ENCODE assay signal across 1 cellular context in the genomic region with DNA sequence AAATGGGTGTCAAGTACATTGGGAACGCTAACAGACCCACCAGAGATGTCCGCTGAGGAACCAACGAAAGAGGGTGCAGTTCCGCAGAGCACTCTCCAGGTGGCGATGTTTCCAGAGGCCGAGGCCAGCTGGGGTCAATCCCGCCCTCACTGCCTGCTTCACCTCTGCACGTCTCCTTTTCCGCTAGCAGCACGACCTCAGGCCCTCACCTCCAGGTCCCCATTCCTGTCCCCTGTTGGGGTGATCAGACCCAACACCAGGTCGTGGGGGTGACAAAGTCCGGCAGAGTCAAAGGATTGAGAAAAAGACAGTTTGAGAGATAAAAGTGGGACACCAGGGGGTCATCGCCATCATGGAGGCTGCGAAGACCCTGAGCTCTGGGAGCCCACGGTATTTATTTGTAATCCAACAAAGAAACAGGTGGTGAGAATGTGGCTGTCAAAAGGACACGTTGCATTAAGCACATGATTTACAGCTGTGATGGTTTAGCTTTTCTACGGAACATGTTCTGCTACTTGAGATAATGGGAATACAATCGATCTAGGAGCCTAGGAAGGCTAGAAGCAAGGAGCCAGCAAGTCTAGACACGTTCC.
TF ChIP-seq lines count a peak whose summit lies in the region.

No MANE protein-coding gene starts in this region.

TF ChIP-seq in HepG2, 621 proteins besides CTCF, POLR2A, EP300 and RAD21 (continued from another document and continues in another):
- TF ChIP-seq, protein P1, sequence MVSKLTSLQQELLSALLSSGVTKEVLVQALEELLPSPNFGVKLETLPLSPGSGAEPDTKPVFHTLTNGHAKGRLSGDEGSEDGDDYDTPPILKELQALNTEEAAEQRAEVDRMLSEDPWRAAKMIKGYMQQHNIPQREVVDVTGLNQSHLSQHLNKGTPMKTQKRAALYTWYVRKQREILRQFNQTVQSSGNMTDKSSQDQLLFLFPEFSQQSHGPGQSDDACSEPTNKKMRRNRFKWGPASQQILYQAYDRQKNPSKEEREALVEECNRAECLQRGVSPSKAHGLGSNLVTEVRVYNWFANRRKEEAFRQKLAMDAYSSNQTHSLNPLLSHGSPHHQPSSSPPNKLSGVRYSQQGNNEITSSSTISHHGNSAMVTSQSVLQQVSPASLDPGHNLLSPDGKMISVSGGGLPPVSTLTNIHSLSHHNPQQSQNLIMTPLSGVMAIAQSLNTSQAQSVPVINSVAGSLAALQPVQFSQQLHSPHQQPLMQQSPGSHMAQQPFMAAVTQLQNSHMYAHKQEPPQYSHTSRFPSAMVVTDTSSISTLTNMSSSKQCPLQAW (CRISPR knock-in tag; IDR thresholded peaks at IDR 0.05) = no peak
- TF ChIP-seq ZNF354B (CRISPR knock-in tag; IDR thresholded peaks at IDR 0.05) (0 out of 2 replicates have a peak, but pooled peaks have one; percentile 25), JUND (CRISPR knock-in tag; IDR thresholded peaks at IDR 0.05) (no peak), SMARCC2 (IDR thresholded peaks at IDR 0.05) (no peak), SPEN (CRISPR knock-in tag; IDR thresholded peaks at IDR 0.05; ENCODE audit: low read depth) (0 out of 2 replicates have a peak, but pooled peaks have one; percentile 24), CBFB (CRISPR knock-in tag; IDR thresholded peaks at IDR 0.05) (0 out of 2 replicates have a peak, but pooled peaks have one; percentile 28), U2AF2 (IDR thresholded peaks at IDR 0.05; ENCODE audit: low read depth, low read length) (no peak), SMC3 (IDR thresholded peaks at IDR 0.05; ENCODE audit: low read length) (peak; percentile 70), ZNF17 (CRISPR knock-in tag; IDR thresholded peaks at IDR 0.05) (no peak), MAFG (CRISPR knock-in tag; IDR thresholded peaks at IDR 0.05) (no peak), ZZZ3 (CRISPR knock-in tag; IDR thresholded peaks at IDR 0.05; ENCODE audit: borderline replicate concordance) (no peak), ZEB1 (IDR thresholded peaks at IDR 0.05; ENCODE audit: insufficient replicate concordance, low read depth) (no peak), POGZ (CRISPR knock-in tag; IDR thresholded peaks at IDR 0.05) (no peak), ZNF124 (CRISPR knock-in tag; IDR thresholded peaks at IDR 0.05) (no peak), ZNF652 (CRISPR knock-in tag; IDR thresholded peaks at IDR 0.05; ENCODE audit: borderline replicate concordance, low read depth) (no peak), MED13 (CRISPR knock-in tag; IDR thresholded peaks at IDR 0.05) (no peak), ZNF672 (CRISPR knock-in tag; IDR thresholded peaks at IDR 0.05) (no peak), FOXP1 (IDR thresholded peaks at IDR 0.05) (no peak), FOXP1 (CRISPR knock-in tag; IDR thresholded peaks at IDR 0.05) (no peak), ZNF205 (CRISPR knock-in tag; IDR thresholded peaks at IDR 0.05) (no peak), SATB2 (CRISPR knock-in tag; IDR thresholded peaks at IDR 0.05) (no peak), GTF2F1 (IDR thresholded peaks at IDR 0.05; ENCODE audit: low read length) (no peak), TOPORS (CRISPR knock-in tag; IDR thresholded peaks at IDR 0.05) (no peak), KAT7 (CRISPR knock-in tag; IDR thresholded peaks at IDR 0.05; ENCODE audit: borderline replicate concordance) (no peak), SP140L (CRISPR knock-in tag; IDR thresholded peaks at IDR 0.05; ENCODE audit: borderline replicate concordance) (no peak), TAF1 (CRISPR knock-in tag; IDR thresholded peaks at IDR 0.05) (no peak), ZNF224 (CRISPR knock-in tag; IDR thresholded peaks at IDR 0.05) (no peak), ZNF629 (CRISPR knock-in tag; conservative IDR thresholded peaks at IDR 0.05) (no peak)
- TF ChIP-seq, protein P2, sequence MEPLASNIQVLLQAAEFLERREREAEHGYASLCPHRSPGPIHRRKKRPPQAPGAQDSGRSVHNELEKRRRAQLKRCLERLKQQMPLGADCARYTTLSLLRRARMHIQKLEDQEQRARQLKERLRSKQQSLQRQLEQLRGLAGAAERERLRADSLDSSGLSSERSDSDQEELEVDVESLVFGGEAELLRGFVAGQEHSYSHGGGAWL (CRISPR knock-in tag; IDR thresholded peaks at IDR 0.05) = no peak; the same call in 1 of the 2 replicates
- TF ChIP-seq, protein P3, sequence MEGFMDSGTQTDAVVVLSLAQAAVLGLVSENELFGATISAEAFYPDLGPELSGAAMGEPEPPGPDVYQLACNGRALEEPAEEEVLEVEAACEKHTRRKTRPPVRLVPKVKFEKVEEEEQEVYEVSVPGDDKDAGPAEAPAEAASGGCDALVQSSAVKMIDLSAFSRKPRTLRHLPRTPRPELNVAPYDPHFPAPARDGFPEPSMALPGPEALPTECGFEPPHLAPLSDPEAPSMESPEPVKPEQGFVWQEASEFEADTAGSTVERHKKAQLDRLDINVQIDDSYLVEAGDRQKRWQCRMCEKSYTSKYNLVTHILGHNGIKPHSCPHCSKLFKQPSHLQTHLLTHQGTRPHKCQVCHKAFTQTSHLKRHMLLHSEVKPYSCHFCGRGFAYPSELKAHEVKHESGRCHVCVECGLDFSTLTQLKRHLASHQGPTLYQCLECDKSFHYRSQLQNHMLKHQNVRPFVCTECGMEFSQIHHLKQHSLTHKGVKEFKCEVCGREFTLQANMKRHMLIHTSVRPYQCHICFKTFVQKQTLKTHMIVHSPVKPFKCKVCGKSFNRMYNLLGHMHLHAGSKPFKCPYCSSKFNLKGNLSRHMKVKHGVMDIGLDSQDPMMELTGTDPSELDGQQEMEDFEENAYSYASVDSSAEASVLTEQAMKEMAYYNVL (CRISPR knock-in tag; IDR thresholded peaks at IDR 0.05; ENCODE audit: borderline replicate concordance) = no peak
- TF ChIP-seq, protein P4, sequence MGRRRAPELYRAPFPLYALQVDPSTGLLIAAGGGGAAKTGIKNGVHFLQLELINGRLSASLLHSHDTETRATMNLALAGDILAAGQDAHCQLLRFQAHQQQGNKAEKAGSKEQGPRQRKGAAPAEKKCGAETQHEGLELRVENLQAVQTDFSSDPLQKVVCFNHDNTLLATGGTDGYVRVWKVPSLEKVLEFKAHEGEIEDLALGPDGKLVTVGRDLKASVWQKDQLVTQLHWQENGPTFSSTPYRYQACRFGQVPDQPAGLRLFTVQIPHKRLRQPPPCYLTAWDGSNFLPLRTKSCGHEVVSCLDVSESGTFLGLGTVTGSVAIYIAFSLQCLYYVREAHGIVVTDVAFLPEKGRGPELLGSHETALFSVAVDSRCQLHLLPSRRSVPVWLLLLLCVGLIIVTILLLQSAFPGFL (CRISPR knock-in tag; IDR thresholded peaks at IDR 0.05) = no peak
- TF ChIP-seq, protein P5, sequence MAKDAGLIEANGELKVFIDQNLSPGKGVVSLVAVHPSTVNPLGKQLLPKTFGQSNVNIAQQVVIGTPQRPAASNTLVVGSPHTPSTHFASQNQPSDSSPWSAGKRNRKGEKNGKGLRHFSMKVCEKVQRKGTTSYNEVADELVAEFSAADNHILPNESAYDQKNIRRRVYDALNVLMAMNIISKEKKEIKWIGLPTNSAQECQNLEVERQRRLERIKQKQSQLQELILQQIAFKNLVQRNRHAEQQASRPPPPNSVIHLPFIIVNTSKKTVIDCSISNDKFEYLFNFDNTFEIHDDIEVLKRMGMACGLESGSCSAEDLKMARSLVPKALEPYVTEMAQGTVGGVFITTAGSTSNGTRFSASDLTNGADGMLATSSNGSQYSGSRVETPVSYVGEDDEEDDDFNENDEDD (CRISPR knock-in tag; IDR thresholded peaks at IDR 0.05; ENCODE audit: borderline replicate concordance) = peak; percentile 66; the same call in 1 of the 2 replicates
- TF ChIP-seq, protein P6, sequence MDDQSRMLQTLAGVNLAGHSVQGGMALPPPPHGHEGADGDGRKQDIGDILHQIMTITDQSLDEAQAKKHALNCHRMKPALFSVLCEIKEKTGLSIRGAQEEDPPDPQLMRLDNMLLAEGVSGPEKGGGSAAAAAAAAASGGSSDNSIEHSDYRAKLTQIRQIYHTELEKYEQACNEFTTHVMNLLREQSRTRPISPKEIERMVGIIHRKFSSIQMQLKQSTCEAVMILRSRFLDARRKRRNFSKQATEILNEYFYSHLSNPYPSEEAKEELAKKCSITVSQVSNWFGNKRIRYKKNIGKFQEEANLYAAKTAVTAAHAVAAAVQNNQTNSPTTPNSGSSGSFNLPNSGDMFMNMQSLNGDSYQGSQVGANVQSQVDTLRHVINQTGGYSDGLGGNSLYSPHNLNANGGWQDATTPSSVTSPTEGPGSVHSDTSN (CRISPR knock-in tag; IDR thresholded peaks at IDR 0.05; ENCODE audit: borderline replicate concordance) = no peak
- TF ChIP-seq, protein P7, sequence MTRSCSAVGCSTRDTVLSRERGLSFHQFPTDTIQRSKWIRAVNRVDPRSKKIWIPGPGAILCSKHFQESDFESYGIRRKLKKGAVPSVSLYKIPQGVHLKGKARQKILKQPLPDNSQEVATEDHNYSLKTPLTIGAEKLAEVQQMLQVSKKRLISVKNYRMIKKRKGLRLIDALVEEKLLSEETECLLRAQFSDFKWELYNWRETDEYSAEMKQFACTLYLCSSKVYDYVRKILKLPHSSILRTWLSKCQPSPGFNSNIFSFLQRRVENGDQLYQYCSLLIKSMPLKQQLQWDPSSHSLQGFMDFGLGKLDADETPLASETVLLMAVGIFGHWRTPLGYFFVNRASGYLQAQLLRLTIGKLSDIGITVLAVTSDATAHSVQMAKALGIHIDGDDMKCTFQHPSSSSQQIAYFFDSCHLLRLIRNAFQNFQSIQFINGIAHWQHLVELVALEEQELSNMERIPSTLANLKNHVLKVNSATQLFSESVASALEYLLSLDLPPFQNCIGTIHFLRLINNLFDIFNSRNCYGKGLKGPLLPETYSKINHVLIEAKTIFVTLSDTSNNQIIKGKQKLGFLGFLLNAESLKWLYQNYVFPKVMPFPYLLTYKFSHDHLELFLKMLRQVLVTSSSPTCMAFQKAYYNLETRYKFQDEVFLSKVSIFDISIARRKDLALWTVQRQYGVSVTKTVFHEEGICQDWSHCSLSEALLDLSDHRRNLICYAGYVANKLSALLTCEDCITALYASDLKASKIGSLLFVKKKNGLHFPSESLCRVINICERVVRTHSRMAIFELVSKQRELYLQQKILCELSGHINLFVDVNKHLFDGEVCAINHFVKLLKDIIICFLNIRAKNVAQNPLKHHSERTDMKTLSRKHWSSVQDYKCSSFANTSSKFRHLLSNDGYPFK (CRISPR knock-in tag; IDR thresholded peaks at IDR 0.05; ENCODE audit: borderline replicate concordance) = no peak
- TF ChIP-seq, protein P8, sequence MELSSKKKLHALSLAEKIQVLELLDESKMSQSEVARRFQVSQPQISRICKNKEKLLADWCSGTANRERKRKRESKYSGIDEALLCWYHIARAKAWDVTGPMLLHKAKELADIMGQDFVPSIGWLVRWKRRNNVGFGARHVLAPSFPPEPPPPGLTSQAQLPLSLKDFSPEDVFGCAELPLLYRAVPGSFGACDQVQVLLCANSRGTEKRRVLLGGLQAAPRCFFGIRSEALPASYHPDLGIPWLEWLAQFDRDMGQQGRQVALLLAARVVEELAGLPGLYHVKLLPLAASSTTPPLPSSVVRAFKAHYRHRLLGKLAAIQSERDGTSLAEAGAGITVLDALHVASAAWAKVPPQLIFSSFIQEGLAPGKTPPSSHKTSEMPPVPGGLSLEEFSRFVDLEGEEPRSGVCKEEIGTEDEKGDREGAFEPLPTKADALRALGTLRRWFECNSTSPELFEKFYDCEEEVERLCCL (CRISPR knock-in tag; IDR thresholded peaks at IDR 0.05; ENCODE audit: borderline replicate concordance) = no peak
- TF ChIP-seq, protein P9, sequence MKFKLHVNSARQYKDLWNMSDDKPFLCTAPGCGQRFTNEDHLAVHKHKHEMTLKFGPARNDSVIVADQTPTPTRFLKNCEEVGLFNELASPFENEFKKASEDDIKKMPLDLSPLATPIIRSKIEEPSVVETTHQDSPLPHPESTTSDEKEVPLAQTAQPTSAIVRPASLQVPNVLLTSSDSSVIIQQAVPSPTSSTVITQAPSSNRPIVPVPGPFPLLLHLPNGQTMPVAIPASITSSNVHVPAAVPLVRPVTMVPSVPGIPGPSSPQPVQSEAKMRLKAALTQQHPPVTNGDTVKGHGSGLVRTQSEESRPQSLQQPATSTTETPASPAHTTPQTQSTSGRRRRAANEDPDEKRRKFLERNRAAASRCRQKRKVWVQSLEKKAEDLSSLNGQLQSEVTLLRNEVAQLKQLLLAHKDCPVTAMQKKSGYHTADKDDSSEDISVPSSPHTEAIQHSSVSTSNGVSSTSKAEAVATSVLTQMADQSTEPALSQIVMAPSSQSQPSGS (CRISPR knock-in tag; IDR thresholded peaks at IDR 0.05) = 0 out of 2 replicates have a peak, but pooled peaks have one; percentile 36
- TF ChIP-seq, protein P10, sequence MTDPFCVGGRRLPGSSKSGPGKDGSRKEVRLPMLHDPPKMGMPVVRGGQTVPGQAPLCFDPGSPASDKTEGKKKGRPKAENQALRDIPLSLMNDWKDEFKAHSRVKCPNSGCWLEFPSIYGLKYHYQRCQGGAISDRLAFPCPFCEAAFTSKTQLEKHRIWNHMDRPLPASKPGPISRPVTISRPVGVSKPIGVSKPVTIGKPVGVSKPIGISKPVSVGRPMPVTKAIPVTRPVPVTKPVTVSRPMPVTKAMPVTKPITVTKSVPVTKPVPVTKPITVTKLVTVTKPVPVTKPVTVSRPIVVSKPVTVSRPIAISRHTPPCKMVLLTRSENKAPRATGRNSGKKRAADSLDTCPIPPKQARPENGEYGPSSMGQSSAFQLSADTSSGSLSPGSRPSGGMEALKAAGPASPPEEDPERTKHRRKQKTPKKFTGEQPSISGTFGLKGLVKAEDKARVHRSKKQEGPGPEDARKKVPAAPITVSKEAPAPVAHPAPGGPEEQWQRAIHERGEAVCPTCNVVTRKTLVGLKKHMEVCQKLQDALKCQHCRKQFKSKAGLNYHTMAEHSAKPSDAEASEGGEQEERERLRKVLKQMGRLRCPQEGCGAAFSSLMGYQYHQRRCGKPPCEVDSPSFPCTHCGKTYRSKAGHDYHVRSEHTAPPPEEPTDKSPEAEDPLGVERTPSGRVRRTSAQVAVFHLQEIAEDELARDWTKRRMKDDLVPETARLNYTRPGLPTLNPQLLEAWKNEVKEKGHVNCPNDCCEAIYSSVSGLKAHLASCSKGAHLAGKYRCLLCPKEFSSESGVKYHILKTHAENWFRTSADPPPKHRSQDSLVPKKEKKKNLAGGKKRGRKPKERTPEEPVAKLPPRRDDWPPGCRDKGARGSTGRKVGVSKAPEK (CRISPR knock-in tag; IDR thresholded peaks at IDR 0.05; ENCODE audit: borderline replicate concordance) = no peak
- TF ChIP-seq, protein P11, sequence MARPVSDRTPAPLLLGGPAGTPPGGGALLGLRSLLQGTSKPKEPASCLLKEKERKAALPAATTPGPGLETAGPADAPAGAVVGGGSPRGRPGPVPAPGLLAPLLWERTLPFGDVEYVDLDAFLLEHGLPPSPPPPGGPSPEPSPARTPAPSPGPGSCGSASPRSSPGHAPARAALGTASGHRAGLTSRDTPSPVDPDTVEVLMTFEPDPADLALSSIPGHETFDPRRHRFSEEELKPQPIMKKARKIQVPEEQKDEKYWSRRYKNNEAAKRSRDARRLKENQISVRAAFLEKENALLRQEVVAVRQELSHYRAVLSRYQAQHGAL (CRISPR knock-in tag; IDR thresholded peaks at IDR 0.05; ENCODE audit: not compliant biosample characterization) = no peak
